32 cellular contexts compared by ENCODE assay signal in the genomic region with DNA sequence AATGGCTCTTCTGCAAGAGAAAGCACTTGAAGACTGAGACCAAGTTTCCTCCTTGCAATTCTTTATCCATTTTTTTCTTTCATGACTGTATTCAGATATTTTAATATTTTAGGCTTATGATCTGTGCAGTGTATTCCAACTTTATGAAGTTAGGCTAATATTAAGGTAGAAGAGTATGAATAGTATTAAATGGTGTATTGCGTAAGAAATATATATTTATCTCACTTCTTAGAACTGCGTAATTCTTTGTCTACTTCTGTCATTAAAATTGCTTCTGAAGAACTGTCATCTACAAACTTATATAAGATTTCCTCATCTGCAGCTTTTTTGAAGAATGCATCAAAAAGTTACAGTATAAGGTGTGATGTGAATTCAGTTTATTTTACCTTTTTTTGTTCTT.
"Had no signal": no experiment of that assay in that cellular context is flagged by ENCODE, and none has a peak within 500 bp of the region (broad histone marks: within the 10 kb centered on the region; RNA-seq: fewer than 3 reads in every experiment).

No MANE protein-coding gene starts in this region.

- H3K9me3 ChIP-seq: adrenal gland, ascending aorta, body of pancreas, breast epithelium had no signal

- ATAC-seq: activated naive CD4-positive, alpha-beta T cell treated with anti-CD3 and anti-CD28 coated beads, Interleukin-2, amount 50 U/mL, for 72 hours; activated naive CD8-positive, alpha-beta T cell treated with anti-CD3 and anti-CD28 coated beads, Interleukin-2, amount 50 U/mL, for 24 hours; activated T-cell treated with anti-CD3 and anti-CD28 coated beads, Interleukin-2, amount 50 U/mL, for 4 hours; activated T-cell treated with anti-CD3 and anti-CD28 coated beads, Interleukin-2, amount 50 U/mL, for 72 hours; activated T-helper 17 cell treated with anti-CD3 and anti-CD28 coated beads, Interleukin-2, amount 50 U/mL, for 72 hours; body of pancreas had no signal

- FAIRE-seq: astrocyte, bronchial epithelial cell, colon had no signal

- H3K4me1 ChIP-seq: adrenal gland, ascending aorta, body of pancreas, breast epithelium had no signal

- H3K4me3 ChIP-seq: adrenal gland, ascending aorta, body of pancreas, breast epithelium, cardiac muscle cell had no signal

- H3K27me3 ChIP-seq: adrenal gland, ascending aorta, body of pancreas, brain microvascular endothelial cell, breast epithelium had no signal

- H3K36me3 ChIP-seq: adrenal gland, ascending aorta, brain microvascular endothelial cell, breast epithelium, cardiac muscle cell had no signal

- H3K27ac ChIP-seq: adrenal gland, ascending aorta, body of pancreas, brain microvascular endothelial cell, breast epithelium, cardiac muscle cell had no signal

- DNase-seq: activated effector memory CD4-positive, alpha-beta T cell treated with anti-CD3 and anti-CD28 coated beads, Interleukin-2, amount 50 U/mL, for 16 hours; activated effector memory CD4-positive, alpha-beta T cell treated with Interleukin-2 at 50 U/mL for 16 hours; activated gamma-delta T cell; activated gamma-delta T cell treated with Interleukin-2 at 50 U/mL for 16 hours; activated naive CD4-positive, alpha-beta T cell; activated naive CD4-positive, alpha-beta T cell treated with anti-CD3 and anti-CD28 coated beads for 36 hours; activated naive CD4-positive, alpha-beta T cell treated with anti-CD3 and anti-CD28 coated beads, Interleukin-2, amount 10 ng/mL, durations not matched to agents 7 days and 5 days; activated naive CD4-positive, alpha-beta T cell treated with anti-CD3 and anti-CD28 coated beads, Interleukin-2, amount 50 U/mL, for 16 hours; activated naive CD4-positive, alpha-beta T cell treated with Interleukin-2 at 50 U/mL for 16 hours; activated naive CD8-positive, alpha-beta T cell treated with anti-CD3 and anti-CD28 coated beads for 36 hours; activated naive CD8-positive, alpha-beta T cell treated with anti-CD3 and anti-CD28 coated beads, Interleukin-2, amount 10 ng/mL, durations not matched to agents 7 days and 5 days; activated naive CD8-positive, alpha-beta T cell treated with anti-CD3 and anti-CD28 coated beads, Interleukin-2, amount 50 U/mL, for 24 hours; activated T-cell treated with anti-CD3 and anti-CD28 coated beads, Interleukin-2, amount 50 U/mL, for 4 hours; activated T-cell treated with anti-CD3 and anti-CD28 coated beads, Interleukin-2, amount 50 U/mL, for 48 hours; activated T-cell treated with anti-CD3 and anti-CD28 coated beads, Interleukin-2, amount 50 U/mL, for 72 hours; adrenal gland; amniotic stem cell; amygdala; anterior cingulate cortex; aorta; body of pancreas; brain microvascular endothelial cell; central memory CD4-positive, alpha-beta T cell; cerebellar nuclear complex had no signal
